In the genomic region with DNA sequence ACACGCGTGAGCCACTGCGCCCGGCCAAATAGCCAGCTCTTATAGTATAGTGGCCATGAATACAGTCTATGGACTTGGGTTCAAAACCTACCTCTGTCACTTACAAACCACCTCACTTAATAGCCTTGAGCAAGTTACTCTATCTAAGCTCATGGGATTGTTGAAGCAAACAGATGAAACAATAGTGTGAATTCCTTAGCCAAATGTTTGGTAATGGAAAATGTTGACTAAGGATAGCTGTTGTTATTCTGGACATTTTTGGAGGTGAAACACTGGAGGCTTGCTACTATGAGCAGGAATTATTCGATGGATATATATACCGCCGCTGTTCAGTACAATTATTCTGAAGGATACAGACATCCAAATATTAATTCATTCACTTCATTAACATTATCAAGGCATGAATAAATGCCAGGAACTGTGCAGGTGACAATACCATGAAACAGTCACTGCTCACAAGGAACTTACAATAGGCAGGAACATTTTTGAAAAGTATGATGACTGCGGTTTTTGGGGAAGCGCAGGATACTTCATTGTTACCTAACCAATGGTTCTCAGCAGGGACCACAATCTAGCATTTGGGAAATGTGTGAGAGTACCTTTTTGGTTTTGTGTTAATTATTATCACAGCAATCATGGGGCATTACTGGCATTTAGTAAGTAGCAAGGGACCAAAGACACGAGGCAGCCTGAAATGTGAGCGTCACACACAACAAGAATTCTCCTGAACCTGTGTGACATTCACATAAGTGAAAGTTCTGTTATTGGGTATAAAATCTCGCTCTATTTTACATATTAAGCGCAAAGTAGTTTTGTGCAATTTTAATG, we compare ENCODE assay signal across 23 cellular contexts. TPM values are rescaled to one million over a fixed set of nuclear protein-coding genes. Genes with fewer than 3 reads are reported as not detected.
DNase-seq lines count a peak whose midpoint lies in the region; ATAC-seq, FAIRE-seq and TF ChIP-seq lines count a peak whose summit lies in the region.
"Had no signal": no experiment of that assay in that cellular context is flagged by ENCODE, and none has a peak within 500 bp of the region (broad histone marks: within the 10 kb centered on the region; RNA-seq: fewer than 3 reads in every experiment).

No MANE protein-coding gene starts in this region.

- no peaks in the 10 kb centered on the region for H3K79me1 ChIP-seq in mesenchymal stem cell (replicated peaks; ENCODE audit: low read length, poor library complexity, severe bottlenecking)

- H3K36me3 ChIP-seq in brain microvascular endothelial cell (replicated peaks) = no peaks in the 10 kb centered on the region
- no peaks in the 10 kb centered on the region for H3K36me3 ChIP-seq in mesenchymal stem cell (ENCODE audit: control insufficient read depth in 1 of 2, insufficient read depth in 2 of 2, low read depth in 1 of 2, low read length in 2 of 2)
- H3K36me3 ChIP-seq: esophagus squamous epithelium, pancreas had no signal

- H2AFZ ChIP-seq in mesenchymal stem cell (ENCODE audit: low read depth, low read length) = no peak overlapping the region

- ATAC-seq in A549 (no peak), HG03196 (IDR thresholded peaks at IDR 0.05; ENCODE audit: unreplicated experiment) (no peak)
- ATAC-seq: body of pancreas; effector memory CD8-positive, alpha-beta T cell; natural killer cell; pancreas had no signal

- H3K27ac ChIP-seq in A549 = peak overlapping the region in 1 of 2 experiments; percentile 75; a peak in 3 of 6 replicates
- H3K27ac ChIP-seq in brain microvascular endothelial cell = peak overlapping the region; percentile 96
- peak overlapping the region; percentile 58 for H3K27ac ChIP-seq in mesenchymal stem cell (ENCODE audit: low read length, poor library complexity, severe bottlenecking)
- H3K27ac ChIP-seq: body of pancreas, esophagus squamous epithelium, KMS-11, pancreas had no signal

- 89% methylated on average over 13 of the region's 13 CpGs for WGBS in A549 (ENCODE audit: missing lambda C conversion rate)
- 96% methylated on average over 8 of the region's 13 CpGs for WGBS in mesenchymal stem cell

- FAIRE-seq in A549 (lab: Jason Lieb, UNC) (peak; percentile 18), H54 (lab: Jason Lieb, UNC) (peak; percentile 80)
- FAIRE-seq: pancreas had no signal

- POLR2A ChIA-PET in A549 (lab: Yijun Ruan, JAX) = interaction anchor here (0.6 kb wide), 1 partner anchor 48 kb away, joined by 10 read pairs; no protein-coding TSS in a partner anchor

- peak overlapping the region in 1 of 2 experiments; percentile 11 for H3K4ac ChIP-seq in mesenchymal stem cell (ENCODE audit: low read depth in 1 of 2, low read length in 2 of 2)

- TF ChIP-seq EP300 in A549 (IDR thresholded peaks at IDR 0.05) = no peak

- DNase-seq in A549 (ENCODE audit: low read depth in 1 of 2, low spot score in 1 of 2) = no peak
- DNase-seq in H54 (ENCODE audit: insufficient read length, low spot score) = no peak
- no peak for DNase-seq in brain microvascular endothelial cell
- DNase-seq in mesenchymal stem cell = no peak
- DNase-seq in AG08396 (ENCODE audit: low spot score) = no peak
- DNase-seq in germinal center (ENCODE audit: low spot score) = no peak
- DNase-seq: activated naive CD8-positive, alpha-beta T cell treated with anti-CD3 and anti-CD28 coated beads, Interleukin-2, amount 10 ng/mL, durations not matched to agents 7 days and 5 days; body of pancreas; CD4-positive, alpha-beta T cell; DMS 273 treated with DMSO at 0.1 percent for 48 hours; effector memory CD8-positive, alpha-beta T cell; esophagus squamous epithelium; MV-4-11; natural killer cell; NCI-H1694; NCI-H2227 treated with DMSO at 0.1 percent for 48 hours; NCI-H748 treated with DMSO at 0.1 percent for 48 hours; pancreas; right cardiac atrium; Right ventricle myocardium superior; substantia nigra had no signal

- H2BK12ac ChIP-seq in mesenchymal stem cell (ENCODE audit: low read length in 2 of 2) = peak overlapping the region in 1 of 2 experiments; percentile 95

- H3K18ac ChIP-seq in mesenchymal stem cell (ENCODE audit: low read depth in 1 of 2, low read length in 2 of 2) = peak overlapping the region in 1 of 2 experiments; percentile 8

- no peak overlapping the region for H3K4me2 ChIP-seq in A549
- no peak overlapping the region for H3K4me2 ChIP-seq in mesenchymal stem cell (ENCODE audit: low read length, poor library complexity, severe bottlenecking)
- H3K4me2 ChIP-seq: KMS-11 had no signal

- peak overlapping the region; percentile 46 for H2BK5ac ChIP-seq in mesenchymal stem cell (ENCODE audit: low read depth, low read length, poor library complexity, severe bottlenecking)

- H3K9me3 ChIP-seq in A549 (no peaks in the 10 kb centered on the region), mesenchymal stem cell (ENCODE audit: control insufficient read depth, low read length) (no peaks in the 10 kb centered on the region)
- H3K9me3 ChIP-seq: body of pancreas, esophagus squamous epithelium, pancreas had no signal

- H2BK15ac ChIP-seq in mesenchymal stem cell (ENCODE audit: low read depth, poor library complexity, severe bottlenecking) = no peak overlapping the region

- peak overlapping the region; percentile 27 for H4K91ac ChIP-seq in mesenchymal stem cell (ENCODE audit: low read length)

- H3K14ac ChIP-seq in mesenchymal stem cell (ENCODE audit: low read length in 2 of 2) = no peak overlapping the region

- H3K9ac ChIP-seq in mesenchymal stem cell (ENCODE audit: low read length) = peak overlapping the region; percentile 93
- H3K9ac ChIP-seq: KMS-11 had no signal

- peaks cover 23% of the 10 kb centered on the region for H3K4me1 ChIP-seq in A549
- H3K4me1 ChIP-seq in mesenchymal stem cell (ENCODE audit: control insufficient read depth, insufficient read depth, low read depth, low read length) = no peaks in the 10 kb centered on the region
- H3K4me1 ChIP-seq: body of pancreas, pancreas had no signal

- no peak overlapping the region for H3K4me3 ChIP-seq in A549
- no peak overlapping the region for H3K4me3 ChIP-seq in brain microvascular endothelial cell (ENCODE audit: low read depth, low read length)
- H3K4me3 ChIP-seq in mesenchymal stem cell (ENCODE audit: insufficient read depth in 1 of 2, low read depth in 1 of 2, low read length in 2 of 2) = no peak overlapping the region
- H3K4me3 ChIP-seq: body of pancreas, esophagus squamous epithelium, pancreas had no signal

- no peaks in the 10 kb centered on the region for H3K27me3 ChIP-seq in brain microvascular endothelial cell (replicated peaks)
- H3K27me3 ChIP-seq in mesenchymal stem cell (ENCODE audit: control insufficient read depth in 1 of 2, insufficient read depth in 1 of 2, low read length in 2 of 2) = no peaks in the 10 kb centered on the region
- H3K27me3 ChIP-seq: body of pancreas, esophagus squamous epithelium, pancreas had no signal

- no peak overlapping the region for H3K23ac ChIP-seq in mesenchymal stem cell (ENCODE audit: low read length in 2 of 2)

- TF ChIP-seq POLR2A in A549 (IDR thresholded peaks at IDR 0.05; ENCODE audit: low read length) = no peak
- TF ChIP-seq POLR2A in H54 (IDR thresholded peaks at IDR 0.05; ENCODE audit: low read depth, low read length) = no peak

- no peak for TF ChIP-seq RAD21 in A549 (conservative IDR thresholded peaks at IDR 0.05 in 1 of 2, IDR thresholded peaks at IDR 0.05 in 1 of 2)

- H2AK5ac ChIP-seq in mesenchymal stem cell (ENCODE audit: low read length, severe bottlenecking) = peak overlapping the region; percentile 69

- TF ChIP-seq CTCF in A549 (IDR thresholded peaks at IDR 0.05) = no peak
- no peak for TF ChIP-seq CTCF in brain microvascular endothelial cell (IDR thresholded peaks at IDR 0.05; ENCODE audit: low read depth, low read length, missing control alignments)

- CTCF ChIA-PET in A549 (lab: Yijun Ruan, JAX) = interaction anchor here (0.6 to 1.5 kb wide), 2 partner anchors 9 to 14 kb away, joined by 3 read pairs; no protein-coding TSS in a partner anchor

- no peak overlapping the region for H2BK120ac ChIP-seq in mesenchymal stem cell (ENCODE audit: low read depth, low read length)

- in situ Hi-C loops in brain microvascular endothelial cell (cut with HindIII; ENCODE audit: low pct_ligation_motif_present, low sequenced_read_pairs) = no loop called here

- H4K8ac ChIP-seq in mesenchymal stem cell (ENCODE audit: low read length) = no peak overlapping the region

TF ChIP-seq in A549, 52 proteins besides CTCF, POLR2A, EP300 and RAD21:
- TF ChIP-seq NPAS2 (CRISPR knock-in tag; IDR thresholded peaks at IDR 0.05; ENCODE audit: borderline replicate concordance) (no peak), JUN (IDR thresholded peaks at IDR 0.05) (no peak), FOSB (CRISPR knock-in tag; IDR thresholded peaks at IDR 0.05) (no peak), SMC3 (IDR thresholded peaks at IDR 0.05) (no peak), HOXA7 (CRISPR knock-in tag; IDR thresholded peaks at IDR 0.05) (no peak)
- TF ChIP-seq, protein P1, sequence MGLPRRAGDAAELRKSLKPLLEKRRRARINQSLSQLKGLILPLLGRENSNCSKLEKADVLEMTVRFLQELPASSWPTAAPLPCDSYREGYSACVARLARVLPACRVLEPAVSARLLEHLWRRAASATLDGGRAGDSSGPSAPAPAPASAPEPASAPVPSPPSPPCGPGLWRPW (IDR thresholded peaks at IDR 0.05) = no peak

RNA-seq across cellular contexts. Expression of gene CUBN, which starts 55.7 kb away (rescaled TPM):
- polyA plus RNA-seq in A549 (2011; rRNA removed) = 0.28 and 0.40 TPM in 2 replicates
- 0.03 and 0.04 TPM in 2 replicates for polyA plus RNA-seq in A549 (2012; cell fraction: cytosol; rRNA removed)
- 0.13 and 0.17 TPM in 2 replicates for polyA plus RNA-seq in A549 (2012; cell fraction: nucleus; rRNA removed)
- 0.04 to 0.08 TPM (median 0.08 TPM) in 3 replicates for polyA plus RNA-seq in A549 (2017; fragmentation: RNase III; extraction: RNeasy Plus Mini Kit Qiagen cat#74134 plus additional on column Dnase treatment)
- 0.41 and 0.63 TPM in 2 replicates for polyA minus RNA-seq in A549 (2011; rRNA and poly(A)+ RNA removed)
- polyA plus RNA-seq in mesenchymal stem cell (2013, experiment 1 of 2) = 1.2 TPM
- 0.86 TPM for polyA plus RNA-seq in mesenchymal stem cell (2013, experiment 2 of 2)
